In genomic region chr4:149072359-149072758, GRCh38 we compare ENCODE assay signal across 9 cellular contexts.
"Had no signal": no experiment of that assay in that cellular context is flagged by ENCODE, and none has a peak within 500 bp of the region (broad histone marks: within the 10 kb centered on the region; RNA-seq: fewer than 3 reads in every experiment).

No MANE protein-coding gene starts in this region.

- H3K36me3 ChIP-seq: HAP-1 had no signal

- H3K36me3 Mint-ChIP-seq: IgD-negative memory B cell had no signal

- H3K27ac ChIP-seq: GM23248, HL-60, KMS-11 had no signal

- H3K27me3 Mint-ChIP-seq: IgD-negative memory B cell had no signal

- H3K4me1 ChIP-seq: HAP-1 had no signal

- DNase-seq: GM23248, H7, HFFc6, Karpas-422, KBM-7 had no signal

- H3K9me3 Mint-ChIP-seq: HFFc6 had no signal

- H3K4me3 ChIP-seq: GM23248, HAP-1 had no signal

- H3K27ac Mint-ChIP-seq: HFFc6 had no signal

- H3K9me3 ChIP-seq: HAP-1 had no signal

- H3K4me3 Mint-ChIP-seq: HFFc6, IgD-negative memory B cell had no signal
